25 cellular contexts compared by ENCODE assay signal in genomic region chr10:50232261-50232639, GRCh38. TPM values are rescaled to one million over a fixed set of nuclear protein-coding genes. Genes with fewer than 3 reads are reported as not detected.
"Had no signal": no experiment of that assay in that cellular context is flagged by ENCODE, and none has a peak within 500 bp of the region (broad histone marks: within the 10 kb centered on the region; RNA-seq: fewer than 3 reads in every experiment).

No MANE protein-coding gene starts in this region.

- H3K4me1 ChIP-seq: gastrocnemius medialis, left ventricle myocardium inferior, prostate gland, right atrium auricular region, spleen, testis, tibial artery, upper lobe of left lung had no signal

- H3K36me3 ChIP-seq: gastrocnemius medialis, left ventricle myocardium inferior, prostate gland, right atrium auricular region, spleen, tibial artery, upper lobe of left lung had no signal

- H3K27me3 ChIP-seq: gastrocnemius medialis, right atrium auricular region, spleen, testis, tibial artery, upper lobe of left lung had no signal

- DNase-seq: cerebellar nuclear complex; effector CD8-positive, alpha-beta T cell; endodermal cell; foreskin fibroblast; gastrocnemius medialis; head of caudate nucleus; kidney; left ventricle myocardium inferior; naive thymus-derived CD8-positive, alpha-beta T cell; nephron progenitor cell; nucleus accumbens; spleen; stimulated activated CD4-positive, alpha-beta T cell treated with anti-CD3 and anti-CD28 coated beads, Interleukin-4, amount 100 ng/mL, for 4 hours; stimulated activated naive CD8-positive, alpha-beta T cell treated with anti-CD3 and anti-CD28 coated beads, Interleukin-15, Interleukin-2, amounts not matched to agents 100 U/mL and 50 U/mL, for 24 hours; substantia nigra; testis; tibial artery; upper lobe of left lung had no signal

- H3K9me3 ChIP-seq: gastrocnemius medialis, left ventricle myocardium inferior, prostate gland, right atrium auricular region, spleen, testis, tibial artery, upper lobe of left lung had no signal

- H3K27ac ChIP-seq: epithelial cell of prostate, gastrocnemius medialis, left ventricle myocardium inferior, prostate gland, right atrium auricular region, spleen, testis, tibial artery, upper lobe of left lung had no signal

- ATAC-seq: esophagus mucosa; gastrocnemius medialis; naive thymus-derived CD8-positive, alpha-beta T cell; sciatic nerve; stimulated activated naive CD8-positive, alpha-beta T cell treated with anti-CD3 and anti-CD28 coated beads, Interleukin-15, Interleukin-2, amounts not matched to agents 100 U/mL and 50 U/mL, for 24 hours had no signal

- FAIRE-seq: colon, kidney had no signal

- H3K4me3 ChIP-seq: gastrocnemius medialis, left ventricle myocardium inferior, lung, prostate gland, right atrium auricular region, spleen, testis, tibial artery, upper lobe of left lung had no signal

RNA-seq across cellular contexts. Expression of gene ASAH2, which starts 19.1 kb away (rescaled TPM):
- total RNA-seq: left ventricle myocardium inferior had no signal
